Comparison of ENCODE assay signal across 26 cellular contexts in genomic region chrX:20057479-20057878, GRCh38.
"Had no signal": no experiment of that assay in that cellular context is flagged by ENCODE, and none has a peak within 500 bp of the region (broad histone marks: within the 10 kb centered on the region; RNA-seq: fewer than 3 reads in every experiment).

No MANE protein-coding gene starts in this region.

- H3K27me3 Mint-ChIP-seq: activated CD8-positive, alpha-beta T cell treated with anti-CD3 and anti-CD28 coated beads for 36 hours; activated naive CD8-positive, alpha-beta T cell treated with anti-CD3 and anti-CD28 coated beads, Interleukin-2, amount 10 ng/mL, durations not matched to agents 7 days and 5 days; effector memory CD8-positive, alpha-beta T cell had no signal

- H3K4me3 Mint-ChIP-seq: activated CD4-positive, alpha-beta T cell treated with anti-CD3 and anti-CD28 coated beads, Interleukin-2, amount 10 ng/mL, durations not matched to agents 7 days and 5 days; activated CD8-positive, alpha-beta T cell treated with anti-CD3 and anti-CD28 coated beads for 36 hours; activated naive CD4-positive, alpha-beta T cell treated with anti-CD3 and anti-CD28 coated beads, Interleukin-2, amount 10 ng/mL, durations not matched to agents 7 days and 5 days; activated naive CD8-positive, alpha-beta T cell treated with anti-CD3 and anti-CD28 coated beads, Interleukin-2, amount 10 ng/mL, durations not matched to agents 7 days and 5 days; activated T-cell treated with anti-CD3 and anti-CD28 coated beads, Interleukin-2, amount 50 U/mL, for 4 hours; activated T-helper 1 cell treated with anti-CD3 and anti-CD28 coated beads, Interleukin-12 subunit alpha, Interleukin-12 subunit beta, Interleukin-2, Interleukin-4 antibody, amounts not matched to agents 30 ng/mL and 10 ng/mL and 1 ng/mL, durations not matched to agents 14 hours and 24 hours and 36 hours; effector memory CD8-positive, alpha-beta T cell; WTC11 had no signal

- H3K27ac Mint-ChIP-seq: activated CD4-positive, alpha-beta T cell treated with anti-CD3 and anti-CD28 coated beads, Interleukin-2, amount 10 ng/mL, durations not matched to agents 7 days and 5 days; activated CD8-positive, alpha-beta T cell treated with anti-CD3 and anti-CD28 coated beads for 36 hours; activated naive CD4-positive, alpha-beta T cell treated with anti-CD3 and anti-CD28 coated beads, Interleukin-2, amount 10 ng/mL, durations not matched to agents 7 days and 5 days; activated naive CD4-positive, alpha-beta T cell treated with anti-CD3 and anti-CD28 coated beads, Interleukin-2, amount 50 U/mL, for 72 hours; activated naive CD8-positive, alpha-beta T cell treated with anti-CD3 and anti-CD28 coated beads, Interleukin-2, amount 10 ng/mL, durations not matched to agents 7 days and 5 days; activated T-helper 1 cell treated with anti-CD3 and anti-CD28 coated beads, Interleukin-12 subunit alpha, Interleukin-12 subunit beta, Interleukin-2, Interleukin-4 antibody, amounts not matched to agents 30 ng/mL and 10 ng/mL and 1 ng/mL, durations not matched to agents 14 hours and 24 hours and 36 hours; activated T-helper 2 cell treated with anti-CD3 and anti-CD28 coated beads, Interferon-gamma antibody, Interleukin-2, Interleukin-4, amounts not matched to agents 10 μg/mL and 5 μg/mL and 100 μg/mL, durations not matched to agents 14 hours and 24 hours and 36 hours; WTC11 had no signal

- H3K4me1 ChIP-seq: body of pancreas, esophagus muscularis mucosa, foreskin keratinocyte, gastrocnemius medialis, heart left ventricle had no signal

- H3K36me3 Mint-ChIP-seq: activated naive CD4-positive, alpha-beta T cell treated with anti-CD3 and anti-CD28 coated beads, Interleukin-2, amount 10 ng/mL, durations not matched to agents 7 days and 5 days; activated naive CD4-positive, alpha-beta T cell treated with anti-CD3 and anti-CD28 coated beads, Interleukin-2, amount 50 U/mL, for 72 hours; activated naive CD8-positive, alpha-beta T cell treated with anti-CD3 and anti-CD28 coated beads, Interleukin-2, amount 10 ng/mL, durations not matched to agents 7 days and 5 days; WTC11 had no signal

- H3K27me3 ChIP-seq: body of pancreas, esophagus muscularis mucosa, foreskin keratinocyte, gastrocnemius medialis had no signal

- H3K9me3 ChIP-seq: body of pancreas, esophagus muscularis mucosa, gastrocnemius medialis, heart left ventricle had no signal

- DNase-seq: activated CD4-positive, alpha-beta T cell treated with anti-CD3 and anti-CD28 coated beads for 1 hour; activated CD4-positive, alpha-beta T cell treated with anti-CD3 and anti-CD28 coated beads for 4 hours; activated CD4-positive, alpha-beta T cell treated with anti-CD3 and anti-CD28 coated beads, Interleukin-2, amount 10 ng/mL, durations not matched to agents 7 days and 5 days; activated CD4-positive, alpha-beta T cell treated with anti-CD3 and anti-CD28 coated beads, Interleukin-2, amount 50 U/mL, for 4 hours; activated CD8-positive, alpha-beta memory T cell treated with anti-CD3 and anti-CD28 coated beads for 24 hours; activated CD8-positive, alpha-beta T cell treated with anti-CD3 and anti-CD28 coated beads for 36 hours; activated effector memory CD4-positive, alpha-beta T cell treated with anti-CD3 and anti-CD28 coated beads, Interleukin-2, amount 50 U/mL, for 16 hours; activated naive CD4-positive, alpha-beta T cell treated with anti-CD3 and anti-CD28 coated beads, Interleukin-2, amount 10 ng/mL, durations not matched to agents 7 days and 5 days; activated naive CD8-positive, alpha-beta T cell treated with anti-CD3 and anti-CD28 coated beads, Interleukin-2, amount 10 ng/mL, durations not matched to agents 7 days and 5 days; activated T-cell treated with anti-CD3 and anti-CD28 coated beads, Interleukin-2, amount 50 U/mL, for 4 hours; body of pancreas; cortex of kidney; dermis blood vessel endothelial cell; effector CD4-positive, alpha-beta T cell; effector memory CD8-positive, alpha-beta T cell; erythroblast; gastrocnemius medialis; glutamatergic neuron; heart left ventricle; T-helper 2 cell had no signal

- ATAC-seq: activated CD8-positive, alpha-beta T cell treated with anti-CD3 and anti-CD28 coated beads for 36 hours; activated T-cell treated with anti-CD3 and anti-CD28 coated beads, Interleukin-2, amount 50 U/mL, for 4 hours; body of pancreas; effector memory CD8-positive, alpha-beta T cell; gastrocnemius medialis; heart left ventricle; WTC11 had no signal

- H3K27ac ChIP-seq: body of pancreas, esophagus muscularis mucosa, foreskin keratinocyte, gastrocnemius medialis, heart left ventricle had no signal

- H3K36me3 ChIP-seq: esophagus muscularis mucosa, gastrocnemius medialis, heart left ventricle had no signal

- H3K4me3 ChIP-seq: body of pancreas, esophagus muscularis mucosa, gastrocnemius medialis, heart left ventricle had no signal

- H3K9me3 Mint-ChIP-seq: activated CD4-positive, alpha-beta T cell treated with anti-CD3 and anti-CD28 coated beads, Interleukin-2, amount 10 ng/mL, durations not matched to agents 7 days and 5 days; activated CD8-positive, alpha-beta T cell treated with anti-CD3 and anti-CD28 coated beads for 36 hours; activated naive CD4-positive, alpha-beta T cell treated with anti-CD3 and anti-CD28 coated beads, Interleukin-2, amount 10 ng/mL, durations not matched to agents 7 days and 5 days; activated naive CD4-positive, alpha-beta T cell treated with anti-CD3 and anti-CD28 coated beads, Interleukin-2, amount 50 U/mL, for 72 hours; activated naive CD8-positive, alpha-beta T cell treated with anti-CD3 and anti-CD28 coated beads, Interleukin-2, amount 10 ng/mL, durations not matched to agents 7 days and 5 days; activated T-cell treated with anti-CD3 and anti-CD28 coated beads, Interleukin-2, amount 50 U/mL, for 4 hours; activated T-helper 1 cell treated with anti-CD3 and anti-CD28 coated beads, Interleukin-12 subunit alpha, Interleukin-12 subunit beta, Interleukin-2, Interleukin-4 antibody, amounts not matched to agents 30 ng/mL and 10 ng/mL and 1 ng/mL, durations not matched to agents 14 hours and 24 hours and 36 hours; activated T-helper 2 cell treated with anti-CD3 and anti-CD28 coated beads, Interferon-gamma antibody, Interleukin-2, Interleukin-4, amounts not matched to agents 10 μg/mL and 5 μg/mL and 100 μg/mL, durations not matched to agents 14 hours and 24 hours and 36 hours; effector memory CD8-positive, alpha-beta T cell; WTC11 had no signal
